In the genomic region with DNA sequence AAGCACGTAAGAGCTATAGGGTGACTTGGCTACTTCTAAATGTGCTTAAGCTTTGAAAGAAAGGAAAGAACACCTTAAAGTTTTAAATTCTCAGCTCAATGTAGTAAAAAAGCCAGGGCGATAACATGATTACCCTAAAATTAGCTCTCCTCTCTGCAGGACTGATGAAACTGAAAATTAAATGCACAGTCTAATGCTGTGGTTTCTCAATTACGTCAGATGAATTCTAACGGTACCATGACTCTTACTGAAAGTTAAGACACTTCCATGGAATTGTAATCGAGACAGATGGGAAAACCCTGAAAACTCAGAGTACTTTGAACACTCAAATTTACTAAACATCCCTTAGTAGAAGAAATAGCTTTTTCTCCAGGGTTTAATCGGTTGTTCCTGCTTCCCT, we compare ENCODE assay signal across 1 cellular context.
TF ChIP-seq lines count a peak whose summit lies in the region.

No MANE protein-coding gene starts in this region.

TF ChIP-seq in A549, 52 proteins besides CTCF, POLR2A, EP300 and RAD21 (continued from another document):
- TF ChIP-seq, protein P1, sequence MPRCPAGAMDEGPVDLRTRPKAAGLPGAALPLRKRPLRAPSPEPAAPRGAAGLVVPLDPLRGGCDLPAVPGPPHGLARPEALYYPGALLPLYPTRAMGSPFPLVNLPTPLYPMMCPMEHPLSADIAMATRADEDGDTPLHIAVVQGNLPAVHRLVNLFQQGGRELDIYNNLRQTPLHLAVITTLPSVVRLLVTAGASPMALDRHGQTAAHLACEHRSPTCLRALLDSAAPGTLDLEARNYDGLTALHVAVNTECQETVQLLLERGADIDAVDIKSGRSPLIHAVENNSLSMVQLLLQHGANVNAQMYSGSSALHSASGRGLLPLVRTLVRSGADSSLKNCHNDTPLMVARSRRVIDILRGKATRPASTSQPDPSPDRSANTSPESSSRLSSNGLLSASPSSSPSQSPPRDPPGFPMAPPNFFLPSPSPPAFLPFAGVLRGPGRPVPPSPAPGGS (IDR thresholded peaks at IDR 0.05), result no peak
- TF ChIP-seq ESRRA (IDR thresholded peaks at IDR 0.05; ENCODE audit: borderline replicate concordance, low read length), result no peak
- TF ChIP-seq CEBPB (IDR thresholded peaks at IDR 0.05), result no peak
- TF ChIP-seq, protein P2, sequence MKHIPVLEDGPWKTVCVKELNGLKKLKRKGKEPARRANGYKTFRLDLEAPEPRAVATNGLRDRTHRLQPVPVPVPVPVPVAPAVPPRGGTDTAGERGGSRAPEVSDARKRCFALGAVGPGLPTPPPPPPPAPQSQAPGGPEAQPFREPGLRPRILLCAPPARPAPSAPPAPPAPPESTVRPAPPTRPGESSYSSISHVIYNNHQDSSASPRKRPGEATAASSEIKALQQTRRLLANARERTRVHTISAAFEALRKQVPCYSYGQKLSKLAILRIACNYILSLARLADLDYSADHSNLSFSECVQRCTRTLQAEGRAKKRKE (CRISPR knock-in tag; IDR thresholded peaks at IDR 0.05; ENCODE audit: low read depth), result no peak
- no peak for TF ChIP-seq MAFK (IDR thresholded peaks at IDR 0.05; ENCODE audit: partially characterized antibody)
- no peak for TF ChIP-seq PHF8 (IDR thresholded peaks at IDR 0.05; ENCODE audit: borderline replicate concordance, low read depth)
- no peak for TF ChIP-seq SREBF2 (IDR thresholded peaks at IDR 0.05)
- TF ChIP-seq ZSCAN20 (CRISPR knock-in tag; IDR thresholded peaks at IDR 0.05), result no peak
- no peak for TF ChIP-seq JUNB (IDR thresholded peaks at IDR 0.05)
TF ChIP-seq in A549: peak in this region for 0.
